9 cellular contexts compared by ENCODE assay signal in the genomic region with DNA sequence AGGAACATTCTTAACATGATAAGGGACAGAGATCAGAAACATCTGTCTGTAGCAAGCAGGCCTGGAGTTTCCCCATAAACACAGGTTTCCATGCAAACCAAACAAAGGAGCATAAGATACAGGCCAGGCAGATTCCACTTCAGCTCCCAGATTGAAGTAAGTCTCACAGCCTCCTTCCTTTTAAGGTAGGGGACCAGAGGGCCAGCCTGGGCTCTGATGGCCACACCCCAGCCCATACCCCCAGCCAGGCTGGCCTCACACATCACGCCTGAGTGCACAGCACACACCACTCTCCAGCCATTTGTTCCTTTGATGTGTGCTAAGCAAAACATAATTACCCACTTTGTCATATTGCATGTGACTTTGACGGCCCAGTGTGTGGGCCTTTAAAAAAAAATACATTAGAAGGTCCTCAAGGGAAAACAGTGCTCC.
DNase-seq lines count a peak whose midpoint lies in the region; ATAC-seq and TF ChIP-seq lines count a peak whose summit lies in the region.
"Had no signal": no experiment of that assay in that cellular context is flagged by ENCODE, and none has a peak within 500 bp of the region (broad histone marks: within the 10 kb centered on the region; RNA-seq: fewer than 3 reads in every experiment).

No MANE protein-coding gene starts in this region.

- peak overlapping the region; percentile 87 for H3K27ac ChIP-seq in HUES64 (ENCODE audit: low read depth, low read length)

- H3K36me3 Mint-ChIP-seq in activated naive CD8-positive, alpha-beta T cell treated with anti-CD3 and anti-CD28 coated beads, Interleukin-2, amount 50 U/mL, for 24 hours (ENCODE audit: low read depth), result no peaks in the 10 kb centered on the region

- H3K9me3 Mint-ChIP-seq in activated naive CD8-positive, alpha-beta T cell treated with anti-CD3 and anti-CD28 coated beads, Interleukin-2, amount 50 U/mL, for 24 hours, result no peaks in the 10 kb centered on the region

- WGBS in HUES64, result 41% methylated on average over 2 of the region's 2 CpGs

- no peak for ATAC-seq in activated naive CD8-positive, alpha-beta T cell treated with anti-CD3 and anti-CD28 coated beads, Interleukin-2, amount 50 U/mL, for 24 hours

- peak; percentile 63 for DNase-seq in GM03348 (ENCODE audit: low spot score)
- peak; percentile 86 to 94 for DNase-seq in cardiac fibroblast (ENCODE audit: low read depth in 2 of 2)
- DNase-seq in myocyte (ENCODE audit: low read depth), result peak; percentile 63
- DNase-seq in H7, result no peak
- DNase-seq in HuH-7.5 (ENCODE audit: low spot score), result no peak
- no peak for DNase-seq in MV-4-11 (lab: John Stamatoyannopoulos, UW)
- no peak for DNase-seq in activated naive CD8-positive, alpha-beta T cell treated with anti-CD3 and anti-CD28 coated beads, Interleukin-2, amount 50 U/mL, for 24 hours
- DNase-seq: Karpas-422 had no signal

- H3K27me3 Mint-ChIP-seq in activated naive CD8-positive, alpha-beta T cell treated with anti-CD3 and anti-CD28 coated beads, Interleukin-2, amount 50 U/mL, for 24 hours, result no peaks in the 10 kb centered on the region

- no peak overlapping the region; the same call in 1 of the 2 replicates for H3K9ac ChIP-seq in HUES64 (ENCODE audit: low read depth, low read length)

- H3K4me1 Mint-ChIP-seq in activated naive CD8-positive, alpha-beta T cell treated with anti-CD3 and anti-CD28 coated beads, Interleukin-2, amount 50 U/mL, for 24 hours, result no peaks in the 10 kb centered on the region

- H3K4me3 ChIP-seq in HUES64 (ENCODE audit: low read length) (no peak overlapping the region), cardiac fibroblast (replicated peaks in 1 of 2; ENCODE audit: low read depth in 2 of 2, low read length in 2 of 2) (no peak overlapping the region), H7 (ENCODE audit: insufficient read depth, low read depth, low read length) (no peak overlapping the region)

- no peak for TF ChIP-seq CTCF in cardiac fibroblast (IDR thresholded peaks at IDR 0.05; ENCODE audit: low read depth, low read length)

- H3K4me3 Mint-ChIP-seq in activated naive CD8-positive, alpha-beta T cell treated with anti-CD3 and anti-CD28 coated beads, Interleukin-2, amount 50 U/mL, for 24 hours, result no peak overlapping the region

- no peaks in the 10 kb centered on the region for H3K27me3 ChIP-seq in HUES64 (ENCODE audit: insufficient read depth, low read length)
- H3K27me3 ChIP-seq in H7 (ENCODE audit: control insufficient read depth, insufficient read depth, low read length), result no peaks in the 10 kb centered on the region

- no peaks in the 10 kb centered on the region for H3K9me3 ChIP-seq in HUES64 (ENCODE audit: insufficient read depth, low read depth, low read length)

- H3K4me1 ChIP-seq in HUES64 (ENCODE audit: insufficient read depth, low read length), result peaks cover 36% of the 10 kb centered on the region

- H3K27ac Mint-ChIP-seq in activated naive CD8-positive, alpha-beta T cell treated with anti-CD3 and anti-CD28 coated beads, Interleukin-2, amount 50 U/mL, for 24 hours, result no peak overlapping the region

- H3K36me3 ChIP-seq in HUES64 (ENCODE audit: insufficient read depth, low read length), result no peaks in the 10 kb centered on the region
- H3K36me3 ChIP-seq in H7 (replicated peaks; ENCODE audit: control insufficient read depth, insufficient read depth, low read length), result no peaks in the 10 kb centered on the region

Comparison
In these comparisons a context has a peak if more than half of its experiments do, and no peak if none do; other contexts are left out.
1. DNase-seq: peak in GM03348 (single experiment), cardiac fibroblast (2 of 2) and myocyte (single experiment); none in H7 (single experiment), HuH-7.5 (single experiment), MV-4-11 (single experiment) and activated naive CD8-positive, alpha-beta T cell treated with anti-CD3 and anti-CD28 coated beads, Interleukin-2, amount 50 U/mL, for 24 hours (single experiment).